In genomic region chr7:155646669-155647068, GRCh38 we compare ENCODE assay signal across 12 cellular contexts. TPM values are rescaled to one million over a fixed set of nuclear protein-coding genes. Genes with fewer than 3 reads are reported as not detected.
DNase-seq lines count a peak whose midpoint lies in the region; ATAC-seq and TF ChIP-seq lines count a peak whose summit lies in the region.
"Had no signal": no experiment of that assay in that cellular context is flagged by ENCODE, and none has a peak within 500 bp of the region (broad histone marks: within the 10 kb centered on the region; RNA-seq: fewer than 3 reads in every experiment).

No MANE protein-coding gene starts in this region.

- H3K27me3 ChIP-seq in BLaER1 treated with 17β-estradiol and CSF1 and Interleukin-3, amounts not matched to agents 10 nM and 100 nM, result no peaks in the 10 kb centered on the region
- H3K27me3 ChIP-seq: left lung, spleen had no signal

- H3K27ac Mint-ChIP-seq in activated naive CD8-positive, alpha-beta T cell treated with anti-CD3 and anti-CD28 coated beads for 36 hours, result no peak overlapping the region
- peak overlapping the region; percentile 75 for H3K27ac Mint-ChIP-seq in memory B cell

- H3K27ac ChIP-seq in BLaER1 treated with 17β-estradiol and CSF1 and Interleukin-3, amounts not matched to agents 10 nM and 100 nM, result no peak overlapping the region
- H3K27ac ChIP-seq: left lung, spleen had no signal

- peak overlapping the region; percentile 96 for H3K4me3 Mint-ChIP-seq in activated naive CD8-positive, alpha-beta T cell treated with anti-CD3 and anti-CD28 coated beads for 36 hours
- peak overlapping the region; percentile 45 for H3K4me3 Mint-ChIP-seq in memory B cell

- peak overlapping the region in 10 of 11 experiments; percentile 96 to 100 (median 99); a peak in 14 of 22 replicates for H3K9ac ChIP-seq in BLaER1 treated with 17β-estradiol and CSF1 and Interleukin-3, amounts not matched to agents 10 nM and 100 nM

- H3K9me3 ChIP-seq in BLaER1 treated with 17β-estradiol and CSF1 and Interleukin-3, amounts not matched to agents 10 nM and 100 nM (replicated peaks in 1 of 11), result peaks cover 18 to 37% (median 31%) of the 10 kb centered on the region in 11 experiments

- peak overlapping the region in 9 of 10 experiments; percentile 80 to 98 (median 92); a peak in 14 of 20 replicates for H3K4me3 ChIP-seq in BLaER1 treated with 17β-estradiol and CSF1 and Interleukin-3, amounts not matched to agents 10 nM and 100 nM
- peak overlapping the region; percentile 95 for H3K4me3 ChIP-seq in HFF-Myc (replicated peaks; ENCODE audit: low read depth, low read length)

- TF ChIP-seq CTCF in HFF-Myc (IDR thresholded peaks at IDR 0.05; ENCODE audit: low read depth, low read length, missing control alignments), result no peak

- peaks cover 19% of the 10 kb centered on the region for H3K9me3 Mint-ChIP-seq in activated naive CD8-positive, alpha-beta T cell treated with anti-CD3 and anti-CD28 coated beads for 36 hours
- peaks cover 6% of the 10 kb centered on the region for H3K9me3 Mint-ChIP-seq in memory B cell

- H3K4me1 Mint-ChIP-seq in activated naive CD8-positive, alpha-beta T cell treated with anti-CD3 and anti-CD28 coated beads for 36 hours, result peaks cover 55% of the 10 kb centered on the region
- H3K4me1 Mint-ChIP-seq in memory B cell, result peaks cover 38% of the 10 kb centered on the region

- peak overlapping the region; percentile 72 to 93 (median 87) for H3K4me2 ChIP-seq in BLaER1 treated with 17β-estradiol and CSF1 and Interleukin-3, amounts not matched to agents 10 nM and 100 nM

- H3K4me1 ChIP-seq in BLaER1 treated with 17β-estradiol and CSF1 and Interleukin-3, amounts not matched to agents 10 nM and 100 nM, result peaks cover 17 to 44% (median 22%) of the 10 kb centered on the region in 10 experiments

- H3K27me3 Mint-ChIP-seq in activated naive CD8-positive, alpha-beta T cell treated with anti-CD3 and anti-CD28 coated beads for 36 hours, result no peaks in the 10 kb centered on the region
- H3K27me3 Mint-ChIP-seq in memory B cell, result no peaks in the 10 kb centered on the region

- peaks cover 30 to 71% (median 54%) of the 10 kb centered on the region in 11 experiments for H3K36me3 ChIP-seq in BLaER1 treated with 17β-estradiol and CSF1 and Interleukin-3, amounts not matched to agents 10 nM and 100 nM

- DNase-seq in HFF-Myc (ENCODE audit: extremely low read depth, low read depth) (no peak), memory B cell (ENCODE audit: low spot score in 2 of 2) (no peak), NCI-H526 (lab: John Stamatoyannopoulos, UW) (no peak)
- no peak for DNase-seq in activated naive CD8-positive, alpha-beta T cell treated with anti-CD3 and anti-CD28 coated beads for 36 hours
- DNase-seq in stimulated activated naive CD4-positive, alpha-beta T cell (lab: John Stamatoyannopoulos, UW), result no peak
- DNase-seq: erythroblast, left lung, NCI-H2171 treated with DMSO at 0.1 percent for 48 hours, spleen had no signal

- H3K36me3 Mint-ChIP-seq in activated naive CD8-positive, alpha-beta T cell treated with anti-CD3 and anti-CD28 coated beads for 36 hours, result peaks cover 68% of the 10 kb centered on the region
- peaks cover 34% of the 10 kb centered on the region for H3K36me3 Mint-ChIP-seq in memory B cell

- no peak for ATAC-seq in memory B cell (ENCODE audit: low read depth)
- ATAC-seq in GM19324 (IDR thresholded peaks at IDR 0.05; ENCODE audit: low FRiP score, unreplicated experiment), result no peak
- ATAC-seq in GM18867 (IDR thresholded peaks at IDR 0.05; ENCODE audit: unreplicated experiment), result no peak
- ATAC-seq: left lung had no signal

- H4K20me1 ChIP-seq in BLaER1 treated with 17β-estradiol and CSF1 and Interleukin-3, amounts not matched to agents 10 nM and 100 nM, result peaks cover 21 to 63% (median 49%) of the 10 kb centered on the region in 11 experiments

RNA-seq across cellular contexts. Expression of gene RBM33, which starts 2.2 kb away (rescaled TPM):
- total RNA-seq in activated naive CD8-positive, alpha-beta T cell treated with anti-CD3 and anti-CD28 coated beads for 36 hours, result 10 to 100 TPM; 69.8 to 74.6 TPM
